22 cellular contexts compared by ENCODE assay signal in the genomic region with DNA sequence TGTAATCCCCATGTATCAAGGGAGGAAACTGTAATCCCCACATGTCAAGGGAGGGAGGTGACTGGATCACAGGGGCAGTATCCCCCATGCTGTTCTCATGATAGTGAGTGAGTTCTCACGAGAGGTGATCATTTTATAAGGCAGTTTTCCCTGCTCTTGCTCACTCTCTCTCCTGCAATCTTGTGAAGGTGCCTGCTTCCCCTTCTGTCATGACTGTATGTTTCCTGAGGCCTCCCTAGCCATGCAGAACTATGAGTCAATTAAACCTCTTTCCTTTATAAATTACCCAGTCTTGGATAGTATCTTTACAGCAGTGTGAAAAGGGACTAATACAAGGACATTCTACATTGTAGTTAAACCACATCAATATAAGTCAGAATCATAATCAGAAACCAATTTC.
"Had no signal": no experiment of that assay in that cellular context is flagged by ENCODE, and none has a peak within 500 bp of the region (broad histone marks: within the 10 kb centered on the region; RNA-seq: fewer than 3 reads in every experiment).

No MANE protein-coding gene starts in this region.

- H3K27ac ChIP-seq: left ventricle myocardium inferior, ovary, prostate gland, right atrium auricular region, right lobe of liver, stomach, testis, thyroid gland, transverse colon, upper lobe of left lung, vagina had no signal

- H3K4me1 ChIP-seq: prostate gland, right atrium auricular region, right lobe of liver, testis, thyroid gland, transverse colon, vagina had no signal

- H3K27me3 ChIP-seq: ovary, right atrium auricular region, right lobe of liver, stomach, testis, thyroid gland, transverse colon, upper lobe of left lung, vagina had no signal

- H3K9me3 ChIP-seq: ovary, prostate gland, right atrium auricular region, right lobe of liver, testis, thyroid gland, vagina had no signal

- H3K4me2 ChIP-seq: smooth muscle cell had no signal

- DNase-seq: hippocampal formation; kidney; left ventricle myocardium inferior; mucosa of descending colon; naive thymus-derived CD4-positive, alpha-beta T cell; ovary; right lobe of liver; stimulated activated CD4-positive, alpha-beta T cell treated with anti-CD3 and anti-CD28 coated beads, Interleukin-1b, Interleukin-23, amount 100 ng/mL, for 48 hours; stimulated activated CD4-positive, alpha-beta T cell treated with anti-CD3 and anti-CD28 coated beads, Interleukin-2, amount 100 ng/mL, for 48 hours; stimulated activated CD4-positive, alpha-beta T cell treated with anti-CD3 and anti-CD28 coated beads, Interleukin-4, amount 100 ng/mL, for 4 hours; stimulated activated CD8-positive, alpha-beta memory T cell treated with anti-CD3 and anti-CD28 coated beads, Interleukin-4, amount 100 ng/mL, for 48 hours; stimulated activated naive CD8-positive, alpha-beta T cell treated with anti-CD3 and anti-CD28 coated beads, Interleukin-15, Interleukin-2, amounts not matched to agents 100 U/mL and 50 U/mL, for 24 hours; stomach; testis; thyroid gland; transverse colon; upper lobe of left lung had no signal

- H3K36me3 ChIP-seq: ovary, prostate gland, right atrium auricular region, right lobe of liver, thyroid gland, upper lobe of left lung had no signal

- H3K4me3 ChIP-seq: left ventricle myocardium inferior, lung, mucosa of descending colon, ovary, prostate gland, right atrium auricular region, right lobe of liver, smooth muscle cell, stomach, testis, thyroid gland, transverse colon, upper lobe of left lung, vagina had no signal
